In genomic region chrX:119753001-119753400, GRCh38 we compare ENCODE assay signal across 13 cellular contexts. TPM values are rescaled to one million over a fixed set of nuclear protein-coding genes. Genes with fewer than 3 reads are reported as not detected.
DNase-seq lines count a peak whose midpoint lies in the region; ATAC-seq lines count a peak whose summit lies in the region.
"Had no signal": no experiment of that assay in that cellular context is flagged by ENCODE, and none has a peak within 500 bp of the region (broad histone marks: within the 10 kb centered on the region; RNA-seq: fewer than 3 reads in every experiment).

No MANE protein-coding gene starts in this region.

- H3K4me1 Mint-ChIP-seq in stimulated activated naive CD8-positive, alpha-beta T cell treated with anti-CD3 and anti-CD28 coated beads, Interleukin-15, Interleukin-2, amounts not matched to agents 100 ng/mL and 50 ng/mL, for 24 hours (ENCODE audit: low read depth), result peaks cover 48% of the 10 kb centered on the region
- peaks cover 23 to 28% of the 10 kb centered on the region in 2 donors for H3K4me1 Mint-ChIP-seq in effector memory CD8-positive, alpha-beta T cell (ENCODE audit: low read depth in 2 of 2)

- H3K4me3 Mint-ChIP-seq in stimulated activated naive CD8-positive, alpha-beta T cell treated with anti-CD3 and anti-CD28 coated beads, Interleukin-15, Interleukin-2, amounts not matched to agents 100 ng/mL and 50 ng/mL, for 24 hours, result no peak overlapping the region
- H3K4me3 Mint-ChIP-seq in effector memory CD8-positive, alpha-beta T cell, result no peak overlapping the region
- H3K4me3 Mint-ChIP-seq: brain had no signal

- H3K36me3 Mint-ChIP-seq in stimulated activated naive CD8-positive, alpha-beta T cell treated with anti-CD3 and anti-CD28 coated beads, Interleukin-15, Interleukin-2, amounts not matched to agents 100 ng/mL and 50 ng/mL, for 24 hours (ENCODE audit: low read depth), result no peaks in the 10 kb centered on the region
- peaks cover 15% of the 10 kb centered on the region for H3K36me3 Mint-ChIP-seq in effector memory CD8-positive, alpha-beta T cell (ENCODE audit: insufficient read depth)
- H3K36me3 Mint-ChIP-seq: brain, immature natural killer cell had no signal

- ATAC-seq in stimulated activated naive CD8-positive, alpha-beta T cell treated with anti-CD3 and anti-CD28 coated beads, Interleukin-15, Interleukin-2, amounts not matched to agents 100 U/mL and 50 U/mL, for 24 hours, result no peak
- no peak for ATAC-seq in effector memory CD8-positive, alpha-beta T cell (replicated peaks)
- ATAC-seq: heart left ventricle had no signal

- no peak for DNase-seq in stimulated activated naive CD8-positive, alpha-beta T cell treated with anti-CD3 and anti-CD28 coated beads, Interleukin-15, Interleukin-2, amounts not matched to agents 100 U/mL and 50 U/mL, for 24 hours
- DNase-seq in SK-MEL-5 (ENCODE audit: low read depth, low spot score) (peak; percentile 31), NCI-H146 treated with DMSO at 0.1 percent for 48 hours (lab: John Stamatoyannopoulos, UW; ENCODE audit: unreplicated experiment) (no peak), amygdala (lab: John Stamatoyannopoulos, UW) (no peak), NCI-H1105 treated with DMSO at 0.1 percent for 48 hours (lab: John Stamatoyannopoulos, UW) (no peak), NCI-H2171 (lab: John Stamatoyannopoulos, UW) (no peak)
- no peak for DNase-seq in effector memory CD8-positive, alpha-beta T cell
- DNase-seq: heart left ventricle, occipital lobe had no signal

- in situ Hi-C loops in SK-MEL-5 (cut with HindIII; ENCODE audit: low pct_unique_long_range_greater_than_20kb, low sequenced_read_pairs), result no loop called here

- no peaks in the 10 kb centered on the region for H3K9me3 Mint-ChIP-seq in stimulated activated naive CD8-positive, alpha-beta T cell treated with anti-CD3 and anti-CD28 coated beads, Interleukin-15, Interleukin-2, amounts not matched to agents 100 ng/mL and 50 ng/mL, for 24 hours
- H3K9me3 Mint-ChIP-seq in effector memory CD8-positive, alpha-beta T cell, result no peaks in the 10 kb centered on the region
- H3K9me3 Mint-ChIP-seq: immature natural killer cell had no signal

- H3K27me3 Mint-ChIP-seq in stimulated activated naive CD8-positive, alpha-beta T cell treated with anti-CD3 and anti-CD28 coated beads, Interleukin-15, Interleukin-2, amounts not matched to agents 100 ng/mL and 50 ng/mL, for 24 hours, result no peaks in the 10 kb centered on the region
- H3K27me3 Mint-ChIP-seq in effector memory CD8-positive, alpha-beta T cell, result no peaks in the 10 kb centered on the region

- H3K27ac Mint-ChIP-seq in stimulated activated naive CD8-positive, alpha-beta T cell treated with anti-CD3 and anti-CD28 coated beads, Interleukin-15, Interleukin-2, amounts not matched to agents 100 ng/mL and 50 ng/mL, for 24 hours, result peak overlapping the region; percentile 40
- H3K27ac Mint-ChIP-seq in effector memory CD8-positive, alpha-beta T cell, result peak overlapping the region; percentile 55 to 91
- H3K27ac Mint-ChIP-seq: brain had no signal

RNA-seq across cellular contexts. Expression of gene SOWAHD, which starts 5.4 kb away (rescaled TPM):
- total RNA-seq in SK-MEL-5 (2014; rRNA removed; shearing (Covaris generic)), result 0.19 TPM in 1 of 2 replicates, not detected in the other
- 0.27 TPM in 1 of 2 replicates, not detected in the other for polyA plus RNA-seq in SK-MEL-5 (2015; cell fraction: cytosol; rRNA removed)
- polyA plus RNA-seq in SK-MEL-5 (2015; cell fraction: nucleus; rRNA removed), result not detected in 2 replicates
- total RNA-seq: occipital lobe, right atrium auricular region had no signal

RNA-seq across cellular contexts. Expression of gene RPL39, which starts 38.4 kb away (rescaled TPM):
- 2,526 and 2,613 TPM in 2 replicates for total RNA-seq in SK-MEL-5 (2014; rRNA removed; shearing (Covaris generic))
- polyA plus RNA-seq in SK-MEL-5 (2015; cell fraction: cytosol; rRNA removed), result 1,915 and 2,067 TPM in 2 replicates
- polyA plus RNA-seq in SK-MEL-5 (2015; cell fraction: nucleus; rRNA removed), result 251 and 430 TPM in 2 replicates
